In genomic region chr4:31905363-31905762, GRCh38 we compare ENCODE assay signal across 28 cellular contexts.
"Had no signal": no experiment of that assay in that cellular context is flagged by ENCODE, and none has a peak within 500 bp of the region (broad histone marks: within the 10 kb centered on the region; RNA-seq: fewer than 3 reads in every experiment).

No MANE protein-coding gene starts in this region.

- H3K36me3 Mint-ChIP-seq: natural killer cell; neural progenitor cell; stimulated activated effector memory CD8-positive, alpha-beta T cell treated with anti-CD3 and anti-CD28 coated beads, Interleukin-12 subunit alpha, Interleukin-12 subunit beta, amount 100 ng/mL, for 72 hours; stimulated activated naive B cell treated with anti-CD40 and anti-IgM and Interleukin-4, amounts not matched to agents 10 μg/mL and 1 μg/mL and 100 μg/mL, for 72 hours; type B pancreatic cell had no signal

- DNase-seq: natural killer cell; occipital lobe; ovary; posterior cingulate gyrus; psoas muscle; right cardiac atrium; right lobe of liver; sigmoid colon; small intestine; stimulated activated CD4-positive, alpha-beta T cell treated with anti-CD3 and anti-CD28 coated beads, Interleukin-15, amount 100 ng/mL, for 24 hours; stimulated activated CD4-positive, alpha-beta T cell treated with anti-CD3 and anti-CD28 coated beads, Interleukin-2, amount 100 ng/mL, for 24 hours; stimulated activated CD4-positive, alpha-beta T cell treated with anti-CD3 and anti-CD28 coated beads, Interleukin-2, amount 100 ng/mL, for 48 hours; stimulated activated CD4-positive, alpha-beta T cell treated with anti-CD3 and anti-CD28 coated beads, Interleukin-4, amount 100 ng/mL, for 24 hours; stimulated activated naive B cell treated with anti-CD40 and anti-IgM and Interleukin-4, amounts not matched to agents 10 μg/mL and 1 μg/mL and 100 μg/mL, for 72 hours; stimulated activated naive CD4-positive, alpha-beta T cell treated with Interleukin-2 at 50 U/mL for 16 hours; stomach; thyroid gland; upper lobe of right lung; uterus had no signal

- FAIRE-seq: small intestine had no signal

- H3K4me2 ChIP-seq: neural progenitor cell had no signal

- H3K4me1 Mint-ChIP-seq: natural killer cell; stimulated activated effector memory CD8-positive, alpha-beta T cell treated with anti-CD3 and anti-CD28 coated beads, Interleukin-12 subunit alpha, Interleukin-12 subunit beta, amount 100 ng/mL, for 72 hours; stimulated activated naive B cell treated with anti-CD40 and anti-IgM and Interleukin-4, amounts not matched to agents 10 μg/mL and 1 μg/mL and 100 μg/mL, for 72 hours had no signal

- H3K4me3 ChIP-seq: neural progenitor cell, ovary, psoas muscle, right lobe of liver, sigmoid colon, stomach, thoracic aorta, thyroid gland, tibial nerve, upper lobe of right lung, uterus had no signal

- H3K27ac Mint-ChIP-seq: natural killer cell; nephron; neural progenitor cell; progenitor cell of endocrine pancreas; stimulated activated effector memory CD8-positive, alpha-beta T cell treated with anti-CD3 and anti-CD28 coated beads, Interleukin-12 subunit alpha, Interleukin-12 subunit beta, amount 100 ng/mL, for 72 hours; stimulated activated naive B cell treated with anti-CD40 and anti-IgM and Interleukin-4, amounts not matched to agents 10 μg/mL and 1 μg/mL and 100 μg/mL, for 72 hours; stimulated activated naive CD8-positive, alpha-beta T cell treated with anti-CD3 and anti-CD28 coated beads, Interleukin-15, Interleukin-2, amounts not matched to agents 100 ng/mL and 50 ng/mL, for 24 hours; type B pancreatic cell had no signal

- H3K4me3 Mint-ChIP-seq: natural killer cell; nephron; neural progenitor cell; stimulated activated effector memory CD8-positive, alpha-beta T cell treated with anti-CD3 and anti-CD28 coated beads, Interleukin-12 subunit alpha, Interleukin-12 subunit beta, amount 100 ng/mL, for 72 hours; stimulated activated naive B cell treated with anti-CD40 and anti-IgM and Interleukin-4, amounts not matched to agents 10 μg/mL and 1 μg/mL and 100 μg/mL, for 72 hours; stimulated activated naive CD8-positive, alpha-beta T cell treated with anti-CD3 and anti-CD28 coated beads, Interleukin-15, Interleukin-2, amounts not matched to agents 100 ng/mL and 50 ng/mL, for 24 hours; type B pancreatic cell had no signal

- ATAC-seq: natural killer cell; psoas muscle; right cardiac atrium; right lobe of liver; stimulated activated effector memory CD8-positive, alpha-beta T cell treated with anti-CD3 and anti-CD28 coated beads, Interleukin-12 subunit alpha, Interleukin-12 subunit beta, amount 100 ng/mL, for 72 hours; stimulated activated naive B cell treated with anti-CD40 and anti-IgM and Interleukin-4, amounts not matched to agents 10 μg/mL and 1 μg/mL and 100 μg/mL, for 72 hours; upper lobe of right lung had no signal

- H3K27me3 ChIP-seq: neural progenitor cell, ovary, right lobe of liver, sigmoid colon, stomach, thyroid gland, tibial nerve, upper lobe of right lung, uterus had no signal

- H2AFZ ChIP-seq: neural progenitor cell, parathyroid adenoma had no signal

- H3K4me1 ChIP-seq: neural progenitor cell, parathyroid adenoma, psoas muscle, right lobe of liver, sigmoid colon, stomach, thyroid gland, tibial nerve, upper lobe of right lung, uterus had no signal

- H3K79me2 ChIP-seq: parathyroid adenoma had no signal

- H3K27ac ChIP-seq: neural progenitor cell, ovary, parathyroid adenoma, psoas muscle, right lobe of liver, sigmoid colon, stomach, thoracic aorta, thyroid gland, tibial nerve, upper lobe of right lung, uterus had no signal

- H3K27me3 Mint-ChIP-seq: progenitor cell of endocrine pancreas; stimulated activated naive B cell treated with anti-CD40 and anti-IgM and Interleukin-4, amounts not matched to agents 10 μg/mL and 1 μg/mL and 100 μg/mL, for 72 hours; stimulated activated naive CD8-positive, alpha-beta T cell treated with anti-CD3 and anti-CD28 coated beads, Interleukin-15, Interleukin-2, amounts not matched to agents 100 ng/mL and 50 ng/mL, for 24 hours; type B pancreatic cell had no signal

- H3K9me3 ChIP-seq: ovary, psoas muscle, right lobe of liver, thoracic aorta, thyroid gland, upper lobe of right lung, uterus had no signal

- H3K36me3 ChIP-seq: neural progenitor cell, ovary, right lobe of liver, sigmoid colon, stomach, thoracic aorta, thyroid gland, tibial nerve, upper lobe of right lung, uterus had no signal
